In the genomic region with DNA sequence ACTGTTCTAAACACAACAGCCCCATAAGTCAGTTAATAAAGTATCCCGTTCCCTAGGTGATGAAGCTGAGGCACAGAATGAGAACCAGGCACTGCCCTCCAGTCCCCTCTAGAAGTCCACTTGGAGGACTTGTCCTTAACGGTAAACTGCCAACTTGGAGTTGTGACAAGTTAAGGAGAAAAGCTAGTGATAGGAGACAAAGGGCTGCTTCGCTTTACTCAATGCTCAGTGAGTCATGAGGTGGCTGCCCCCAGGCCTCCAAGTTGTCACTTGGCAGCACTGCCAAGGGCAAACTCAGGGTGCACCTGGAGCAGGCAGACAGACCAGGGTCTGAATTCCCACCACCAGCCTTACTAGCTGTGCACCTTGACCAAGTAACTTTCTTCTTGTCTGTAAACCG, we compare ENCODE assay signal across 31 cellular contexts. TPM values are rescaled to one million over a fixed set of nuclear protein-coding genes. Genes with fewer than 3 reads are reported as not detected.
A peak's percentile ranks its signal among the peaks of the same experiment; 100 is the strongest.
DNase-seq lines count a peak whose midpoint lies in the region; ATAC-seq, FAIRE-seq and TF ChIP-seq lines count a peak whose summit lies in the region.
"Had no signal": no experiment of that assay in that cellular context is flagged by ENCODE, and none has a peak within 500 bp of the region (broad histone marks: within the 10 kb centered on the region; RNA-seq: fewer than 3 reads in every experiment).

No MANE protein-coding gene starts in this region.

- no peaks in the 10 kb centered on the region for H3K9me3 ChIP-seq in PC-3 (ENCODE audit: low read length)
- H3K9me3 ChIP-seq in T-helper 17 cell (ENCODE audit: control insufficient read depth, low read length, poor library complexity, severe bottlenecking): no peaks in the 10 kb centered on the region
- H3K9me3 ChIP-seq: SJSA1, transverse colon had no signal

- no peak overlapping the region for H3K9ac ChIP-seq in PC-3 (ENCODE audit: low read length)
- H3K9ac ChIP-seq: parathyroid adenoma had no signal

- no peak overlapping the region for H3K27ac ChIP-seq in PC-3 (ENCODE audit: low read length)
- H3K27ac ChIP-seq: epithelial cell of prostate, foreskin keratinocyte, parathyroid adenoma, SJSA1, transverse colon had no signal

- H3K9me2 ChIP-seq in PC-3 (replicated peaks; ENCODE audit: low read length): no peaks in the 10 kb centered on the region

- FAIRE-seq in GM12891 (lab: Jason Lieb, UNC): peak; percentile 9
- FAIRE-seq: kidney had no signal

- no peak for TF ChIP-seq POLR2A in GM12891 (IDR thresholded peaks at IDR 0.05; ENCODE audit: low read depth, low read length)

- peaks cover 7% of the 10 kb centered on the region for H3K4me1 Mint-ChIP-seq in T-helper 17 cell
- H3K4me1 Mint-ChIP-seq: central memory CD8-positive, alpha-beta T cell had no signal

- H3K4me2 ChIP-seq in PC-3 (ENCODE audit: low read length): no peak overlapping the region

- TF ChIP-seq CTCF in PC-3 (conservative IDR thresholded peaks at IDR 0.05; ENCODE audit: low read depth, low read length): no peak

- no peaks in the 10 kb centered on the region for H3K27me3 ChIP-seq in PC-3 (ENCODE audit: low read length)
- H3K27me3 ChIP-seq: foreskin keratinocyte, SJSA1, transverse colon had no signal

- H3K36me3 Mint-ChIP-seq in T-helper 17 cell (ENCODE audit: low read depth): peaks cover 5% of the 10 kb centered on the region

- no peaks in the 10 kb centered on the region for H3F3A ChIP-seq in PC-3 (ENCODE audit: low read length, unreplicated experiment)

- H4K20me1 ChIP-seq in PC-3 (ENCODE audit: low read length): no peaks in the 10 kb centered on the region

- DNase-seq in GM12891 (ENCODE audit: insufficient read length, low spot score) (no peak), PC-3 (peak; percentile 63), left ventricle myocardium superior (no peak), pons (ENCODE audit: low spot score) (peak; percentile 29), COR-L47 (lab: John Stamatoyannopoulos, UW) (no peak), T-helper 17 cell (no peak)
- DNase-seq: activated B cell treated with CpG ODN at 0.5 μM for 24 hours; activated CD4-positive, alpha-beta memory T cell treated with anti-CD3 and anti-CD28 coated beads, Interleukin-2, amount 10 ng/mL, durations not matched to agents 7 days and 5 days; activated naive CD4-positive, alpha-beta T cell; activated T-cell treated with anti-CD3 and anti-CD28 coated beads, Interleukin-2, amount 50 U/mL, for 1 hour; amniotic stem cell; foreskin keratinocyte; HFFc6; kidney; naive thymus-derived CD8-positive, alpha-beta T cell; NCI-H1417 treated with DMSO at 0.1 percent for 48 hours; NCI-H2171; NCI-H748 treated with DMSO at 0.1 percent for 48 hours; stimulated activated CD4-positive, alpha-beta T cell treated with anti-CD3 and anti-CD28 coated beads, Interleukin-2, amount 100 ng/mL, for 24 hours; stimulated activated naive CD8-positive, alpha-beta T cell treated with anti-CD3 and anti-CD28 coated beads, Interleukin-15, Interleukin-2, amounts not matched to agents 100 U/mL and 50 U/mL, for 24 hours; transverse colon had no signal

- no peak overlapping the region for H3K4me3 ChIP-seq in PC-3 (ENCODE audit: low read length)
- H3K4me3 ChIP-seq: SJSA1, transverse colon had no signal

- H3K79me2 ChIP-seq in PC-3 (ENCODE audit: low read length): no peaks in the 10 kb centered on the region
- H3K79me2 ChIP-seq: parathyroid adenoma had no signal

- H3K27ac Mint-ChIP-seq in T-helper 17 cell: no peak overlapping the region
- H3K27ac Mint-ChIP-seq: activated B cell treated with CpG ODN at 0.5 μM for 24 hours; activated CD4-positive, alpha-beta memory T cell treated with anti-CD3 and anti-CD28 coated beads, Interleukin-2, amount 10 ng/mL, durations not matched to agents 7 days and 5 days; HFFc6; T-helper 1 cell treated with Interleukin-12 subunit alpha and Interleukin-12 subunit beta and Interleukin-4 antibody, amounts not matched to agents 30 μg/mL and 1 μg/mL, for 36 hours had no signal

- no peaks in the 10 kb centered on the region for H3K27me3 Mint-ChIP-seq in T-helper 17 cell
- H3K27me3 Mint-ChIP-seq: activated B cell treated with CpG ODN at 0.5 μM for 24 hours; activated CD4-positive, alpha-beta memory T cell treated with anti-CD3 and anti-CD28 coated beads, Interleukin-2, amount 10 ng/mL, durations not matched to agents 7 days and 5 days; central memory CD8-positive, alpha-beta T cell; naive thymus-derived CD8-positive, alpha-beta T cell had no signal

- no TSS peak for BruUV-seq in PC-3 (replicated peaks; lab: Mats Ljungman, UMichigan)

- peaks cover 9% of the 10 kb centered on the region; the same call in 1 of the 2 replicates for H3K4me1 ChIP-seq in PC-3 (ENCODE audit: insufficient read depth, low read length)
- H3K4me1 ChIP-seq: foreskin keratinocyte had no signal

- POLR2A ChIA-PET in PC-3 (lab: Charles Lee; ENCODE audit: unreplicated experiment): no interaction called here

- CTCF ChIA-PET in PC-3 (lab: Charles Lee): interaction anchor here (0.7 to 1.0 kb wide), 3 partner anchors 9 to 156 kb away, joined by 4 to 6 read pairs (median 4); no protein-coding TSS in a partner anchor

- no peak overlapping the region for H3K4me3 Mint-ChIP-seq in T-helper 17 cell
- H3K4me3 Mint-ChIP-seq: activated B cell treated with CpG ODN at 0.5 μM for 24 hours; activated CD4-positive, alpha-beta memory T cell treated with anti-CD3 and anti-CD28 coated beads, Interleukin-2, amount 10 ng/mL, durations not matched to agents 7 days and 5 days; central memory CD8-positive, alpha-beta T cell; HFFc6; naive thymus-derived CD8-positive, alpha-beta T cell; T-helper 1 cell treated with Interleukin-12 subunit alpha and Interleukin-12 subunit beta and Interleukin-4 antibody, amounts not matched to agents 30 μg/mL and 1 μg/mL, for 36 hours had no signal

- H3K36me3 ChIP-seq in PC-3 (ENCODE audit: low read depth, low read length): no peaks in the 10 kb centered on the region
- H3K36me3 ChIP-seq: SJSA1, transverse colon had no signal

- intact Hi-C loops in PC-3 (cut with micrococcal nuclease) (no loop called here), left ventricle myocardium superior (cut with micrococcal nuclease) (no loop called here)

- H2AFZ ChIP-seq in PC-3 (ENCODE audit: low read length): no peak overlapping the region
- H2AFZ ChIP-seq: parathyroid adenoma had no signal

- peak; percentile 10; the same call in 1 of the 2 replicates for ATAC-seq in PC-3
- peak; percentile 4 for ATAC-seq in left ventricle myocardium superior
- no peak for ATAC-seq in HG03442 (IDR thresholded peaks at IDR 0.05; ENCODE audit: unreplicated experiment)
- ATAC-seq in T-helper 17 cell: no peak
- ATAC-seq in GM21619 (IDR thresholded peaks at IDR 0.05; ENCODE audit: unreplicated experiment): no peak
- ATAC-seq: foreskin keratinocyte; naive thymus-derived CD8-positive, alpha-beta T cell; stimulated activated naive CD8-positive, alpha-beta T cell treated with anti-CD3 and anti-CD28 coated beads, Interleukin-15, Interleukin-2, amounts not matched to agents 100 U/mL and 50 U/mL, for 24 hours had no signal

TF ChIP-seq in GM12891, 5 proteins besides CTCF, POLR2A, EP300 and RAD21:
- TF ChIP-seq TAF1 (IDR thresholded peaks at IDR 0.05; ENCODE audit: low read depth, low read length): no peak
- TF ChIP-seq POU2F2 (IDR thresholded peaks at IDR 0.05; ENCODE audit: low read depth, low read length): no peak
- no peak for TF ChIP-seq PAX5 (IDR thresholded peaks at IDR 0.05; ENCODE audit: insufficient read depth, low read length, severe bottlenecking)
- TF ChIP-seq POLR2AphosphoS5 (IDR thresholded peaks at IDR 0.05; ENCODE audit: low read depth, low read length): no peak
- TF ChIP-seq SPI1 (IDR thresholded peaks at IDR 0.05; ENCODE audit: low read depth, low read length): no peak

RNA-seq across cellular contexts. Expression of gene SLC43A1, which starts 13.6 kb away (rescaled TPM):
- polyA plus RNA-seq in GM12891 (2012; ENCODE audit: low read depth, missing spikeins): 6.2 TPM
- 7.4 and 12.4 TPM in 2 replicates for total RNA-seq in PC-3 (2014; rRNA removed)
- total RNA-seq in left ventricle myocardium superior: 4.5 TPM
- total RNA-seq in T-helper 17 cell: 1 to 10 TPM; 7.8 to 8.0 TPM

RNA-seq across cellular contexts. Expression of gene TIMM10, which starts 28.6 kb away (rescaled TPM):
- polyA plus RNA-seq in GM12891 (2012; ENCODE audit: low read depth, missing spikeins): 127 TPM
- total RNA-seq in PC-3 (2014; rRNA removed) (233 and 313 TPM in 2 replicates), left ventricle myocardium superior (56.7 TPM), T-helper 17 cell (10 to 100 TPM; 17.0 to 19.1 TPM)

RNA-seq across cellular contexts. Expression of gene SMTNL1, which starts 35.4 kb away (rescaled TPM):
- polyA plus RNA-seq in GM12891 (2012; ENCODE audit: low read depth, missing spikeins): not detected
- not detected in 2 replicates for total RNA-seq in PC-3 (2014; rRNA removed)
- total RNA-seq in left ventricle myocardium superior: not detected
- not detected for total RNA-seq in T-helper 17 cell
- total RNA-seq: activated B cell treated with CpG ODN at 0.5 μM for 24 hours; activated CD4-positive, alpha-beta memory T cell treated with anti-CD3 and anti-CD28 coated beads, Interleukin-2, amount 10 ng/mL, durations not matched to agents 7 days and 5 days; foreskin keratinocyte; HFFc6; kidney; mesenteric fat pad; naive thymus-derived CD8-positive, alpha-beta T cell; OCI-LY7; SJSA1; transverse colon had no signal
- polyA plus RNA-seq: foreskin keratinocyte had no signal

RNA-seq across cellular contexts. Expression of gene RTN4RL2, which starts 41.6 kb away (rescaled TPM):
- polyA plus RNA-seq in GM12891 (2012; ENCODE audit: low read depth, missing spikeins): not detected
- total RNA-seq in PC-3 (2014; rRNA removed) (3.5 and 6.5 TPM in 2 replicates), left ventricle myocardium superior (1.0 TPM), T-helper 17 cell (under 1 TPM in 1 of 2 donors, not detected in 1; 0.23 TPM)
- total RNA-seq: naive thymus-derived CD8-positive, alpha-beta T cell; SJSA1; skeletal muscle tissue had no signal

Comparison
In these comparisons a context has a peak if more than half of its experiments do, and no peak if none do; other contexts are left out.
1. DNase-seq: peak in PC-3 (single experiment) and pons (single experiment); none in GM12891 (single experiment), left ventricle myocardium superior (single experiment), COR-L47 (single experiment) and T-helper 17 cell (0 of 3).
2. ATAC-seq: peak in PC-3 (single experiment) and left ventricle myocardium superior (single experiment); none in HG03442 (single experiment), T-helper 17 cell (single experiment) and GM21619 (single experiment).